Comparison of ENCODE assay signal across 10 cellular contexts in genomic region chr1:45508295-45509151, GRCh38. TPM values are rescaled to one million over a fixed set of nuclear protein-coding genes. Genes with fewer than 3 reads are reported as not detected.
DNase-seq lines count a peak whose midpoint lies in the region; ATAC-seq and TF ChIP-seq lines count a peak whose summit lies in the region.
"Had no signal": no experiment of that assay in that cellular context is flagged by ENCODE, and none has a peak within 500 bp of the region (broad histone marks: within the 10 kb centered on the region; RNA-seq: fewer than 3 reads in every experiment).

No MANE protein-coding gene starts in this region.

- no peaks in the 10 kb centered on the region for H3K27me3 Mint-ChIP-seq in MCF 10A (ENCODE audit: insufficient read depth, unreplicated experiment)
- no peaks in the 10 kb centered on the region for H3K27me3 Mint-ChIP-seq in activated CD8-positive, alpha-beta T cell treated with anti-CD3 and anti-CD28 coated beads, Interleukin-2, amount 10 ng/mL, durations not matched to agents 7 days and 5 days (ENCODE audit: low read depth)

- H3K27ac ChIP-seq in mammary epithelial cell (ENCODE audit: insufficient read depth, low read depth, low read length): no peak overlapping the region
- peak overlapping the region; percentile 63 to 68 for H3K27ac ChIP-seq in right atrium auricular region

- WGBS in mammary epithelial cell (ENCODE audit: low coverage, missing lambda C conversion rate): 95% methylated on average over 12 of the region's 15 CpGs

- CTCF ChIA-PET in MCF 10A (lab: Yijun Ruan, JAX) (interaction anchor here (0.6 to 1.7 kb wide), 5 partner anchors 9 to 158 kb away, joined by 3 to 10 read pairs (median 4); no protein-coding TSS in a partner anchor), mammary epithelial cell (lab: Charles Lee; ENCODE audit: low non-redundant PET) (no interaction called here)
- CTCF ChIA-PET in activated CD8-positive, alpha-beta T cell treated with anti-CD3 and anti-CD28 coated beads, Interleukin-2, amount 10 ng/mL, durations not matched to agents 7 days and 5 days (lab: Charles Lee): interaction anchor here (1.1 to 2.1 kb wide), 2 partner anchors 16 to 61 kb away, joined by 3 to 7 read pairs; no protein-coding TSS in a partner anchor

- H3K4me2 ChIP-seq in mammary epithelial cell (ENCODE audit: insufficient read depth, low read depth, low read length): no peak overlapping the region

- intact Hi-C loops in MCF 10A (cut with micrococcal nuclease): no loop called here
- intact Hi-C loops in mammary epithelial cell (cut with micrococcal nuclease): no loop called here

- no peak overlapping the region for H3K9ac ChIP-seq in mammary epithelial cell (ENCODE audit: insufficient read depth, low read length)

- POLR2A ChIA-PET in MCF 10A (lab: Yijun Ruan, JAX): interaction anchor here (0.9 to 3.4 kb wide), 8 partner anchors 8 to 523 kb away, joined by 3 to 20 read pairs (median 4); partner anchors contain the start of genes AKR1A1, CCDC163, EIF2B3 and MMACHC
- POLR2A ChIA-PET in activated CD8-positive, alpha-beta T cell treated with anti-CD3 and anti-CD28 coated beads, Interleukin-2, amount 10 ng/mL, durations not matched to agents 7 days and 5 days (lab: Charles Lee): interaction anchor here (1.0 to 1.2 kb wide), 2 partner anchors 8 to 11 kb away, joined by 3 to 6 read pairs; partner anchors contain the start of genes CCDC163 and MMACHC

- TF ChIP-seq CTCF in MCF 10A (IDR thresholded peaks at IDR 0.05; ENCODE audit: unreplicated experiment) (no peak), mammary epithelial cell (conservative IDR thresholded peaks at IDR 0.05 in 1 of 2, IDR thresholded peaks at IDR 0.05 in 1 of 2; ENCODE audit: extremely low read depth in 1 of 2, insufficient read depth in 1 of 2, low read depth in 1 of 2, low read length in 2 of 2) (peak in 1 of 2 donors; percentile 5), right atrium auricular region (IDR thresholded peaks at IDR 0.05) (peak in 1 of 2 donors; percentile 37)

- H3K9me3 Mint-ChIP-seq in MCF 10A (ENCODE audit: unreplicated experiment): no peaks in the 10 kb centered on the region
- no peaks in the 10 kb centered on the region for H3K9me3 Mint-ChIP-seq in activated CD8-positive, alpha-beta T cell treated with anti-CD3 and anti-CD28 coated beads, Interleukin-2, amount 10 ng/mL, durations not matched to agents 7 days and 5 days (ENCODE audit: insufficient read depth)

- H3K79me2 ChIP-seq in mammary epithelial cell (ENCODE audit: insufficient read depth, low read length): peaks cover 2% of the 10 kb centered on the region

- dilution Hi-C loops in mammary epithelial cell (cut with HindIII; ENCODE audit: low sequenced_read_pairs): no loop called here

- H4K20me1 ChIP-seq in mammary epithelial cell (ENCODE audit: insufficient read depth, low read length): no peaks in the 10 kb centered on the region

- H3K4me3 ChIP-seq in mammary epithelial cell (replicated peaks in 1 of 3; ENCODE audit: insufficient read depth in 1 of 3, low read depth in 2 of 3, low read length in 3 of 3): no peak overlapping the region
- H3K4me3 ChIP-seq in right atrium auricular region: no peak overlapping the region
- H3K4me3 ChIP-seq: coronary artery, MG63 had no signal

- H3K4me3 Mint-ChIP-seq in MCF 10A (ENCODE audit: unreplicated experiment): no peak overlapping the region
- no peak overlapping the region for H3K4me3 Mint-ChIP-seq in activated CD8-positive, alpha-beta T cell treated with anti-CD3 and anti-CD28 coated beads, Interleukin-2, amount 10 ng/mL, durations not matched to agents 7 days and 5 days

- no peaks in the 10 kb centered on the region for H3K9me3 ChIP-seq in mammary epithelial cell (replicated peaks; ENCODE audit: insufficient read depth, low read length)
- H3K9me3 ChIP-seq in right atrium auricular region: no peaks in the 10 kb centered on the region
- H3K9me3 ChIP-seq: MG63 had no signal

- ATAC-seq in activated CD8-positive, alpha-beta T cell treated with anti-CD3 and anti-CD28 coated beads, Interleukin-2, amount 10 ng/mL, durations not matched to agents 7 days and 5 days: peak; percentile 33
- ATAC-seq in HG03354 (IDR thresholded peaks at IDR 0.05; ENCODE audit: poor library complexity, severe bottlenecking, unreplicated experiment) (no peak), HG03139 (IDR thresholded peaks at IDR 0.05; ENCODE audit: unreplicated experiment) (no peak)

- H3K27ac Mint-ChIP-seq in MCF 10A (ENCODE audit: low read depth, unreplicated experiment): peak overlapping the region; percentile 2
- H3K27ac Mint-ChIP-seq in activated CD8-positive, alpha-beta T cell treated with anti-CD3 and anti-CD28 coated beads, Interleukin-2, amount 10 ng/mL, durations not matched to agents 7 days and 5 days: peak overlapping the region; percentile 9

- H3K36me3 ChIP-seq in mammary epithelial cell (ENCODE audit: insufficient read depth, low read length) (peaks cover 18% of the 10 kb centered on the region), right atrium auricular region (peaks cover 55% of the 10 kb centered on the region)

- in situ Hi-C loops in mammary epithelial cell (cut with MboI; ENCODE audit: low sequenced_read_pairs in 2 of 2): loop anchor here in 1 of 2 donors (5.0 kb wide), 1 partner anchor 59 kb away; no protein-coding TSS in a partner anchor

- H3K27me3 ChIP-seq in mammary epithelial cell (ENCODE audit: insufficient read depth, low read length): no peaks in the 10 kb centered on the region
- no peaks in the 10 kb centered on the region for H3K27me3 ChIP-seq in right atrium auricular region
- H3K27me3 ChIP-seq: MG63 had no signal

- H2AFZ ChIP-seq in mammary epithelial cell (ENCODE audit: low read depth, low read length): no peak overlapping the region

- no TSS peak for BruUV-seq in MCF 10A (replicated peaks; lab: Mats Ljungman, UMichigan)
- no TSS peak for BruUV-seq in mammary epithelial cell (replicated peaks; lab: Mats Ljungman, UMichigan)

- H3K36me3 Mint-ChIP-seq in MCF 10A (ENCODE audit: insufficient read depth, unreplicated experiment): peaks cover 55% of the 10 kb centered on the region
- peaks cover 42% of the 10 kb centered on the region for H3K36me3 Mint-ChIP-seq in activated CD8-positive, alpha-beta T cell treated with anti-CD3 and anti-CD28 coated beads, Interleukin-2, amount 10 ng/mL, durations not matched to agents 7 days and 5 days (ENCODE audit: low read depth)

- H3K4me1 ChIP-seq in mammary epithelial cell (ENCODE audit: insufficient read depth, low read length) (no peaks in the 10 kb centered on the region), right atrium auricular region (peaks cover 0 to 25% of the 10 kb centered on the region in 2 donors)

- DNase-seq in MCF 10A (ENCODE audit: unreplicated experiment) (no peak), mammary epithelial cell (no peak), right atrium auricular region (ENCODE audit: low spot score) (no peak), A172 (ENCODE audit: low spot score) (no peak), NCI-H226 (no peak)
- no peak for DNase-seq in activated CD8-positive, alpha-beta T cell treated with anti-CD3 and anti-CD28 coated beads, Interleukin-2, amount 10 ng/mL, durations not matched to agents 7 days and 5 days
- DNase-seq: MG63 had no signal

- H3K4me1 Mint-ChIP-seq in MCF 10A (ENCODE audit: insufficient read depth, unreplicated experiment): no peaks in the 10 kb centered on the region
- H3K4me1 Mint-ChIP-seq in activated CD8-positive, alpha-beta T cell treated with anti-CD3 and anti-CD28 coated beads, Interleukin-2, amount 10 ng/mL, durations not matched to agents 7 days and 5 days (ENCODE audit: low read depth): no peaks in the 10 kb centered on the region

RNA-seq across cellular contexts. Expression of gene MMACHC, which starts 8.4 kb away (rescaled TPM):
- total RNA-seq in MCF 10A (2022) (12.4 and 14.8 TPM in 2 replicates), mammary epithelial cell (10 to 100 TPM in 1 of 2 donors, 1 to 10 TPM in 1; 4.3 to 10.4 TPM), right atrium auricular region (10 to 100 TPM in 1 of 2 donors, 1 to 10 TPM in 1; 9.8 to 13.7 TPM)
- 9.4 TPM for polyA plus RNA-seq in mammary epithelial cell
- 14.1 TPM for polyA minus RNA-seq in mammary epithelial cell
- total RNA-seq in activated CD8-positive, alpha-beta T cell treated with anti-CD3 and anti-CD28 coated beads, Interleukin-2, amount 10 ng/mL, durations not matched to agents 7 days and 5 days: 1 to 10 TPM; 6.7 to 8.7 TPM
- total RNA-seq in A172 (2014; rRNA removed; shearing (Covaris generic)): 2.8 and 4.7 TPM in 2 replicates

RNA-seq across cellular contexts. Expression of gene CCDC163, which starts 8.7 kb away (rescaled TPM):
- 9.4 and 9.5 TPM in 2 replicates for total RNA-seq in MCF 10A (2022)
- total RNA-seq in mammary epithelial cell: 1 to 10 TPM; 1.0 to 5.1 TPM
- polyA plus RNA-seq in mammary epithelial cell: 3.1 TPM
- polyA minus RNA-seq in mammary epithelial cell: 10.5 TPM
- 1 to 10 TPM; 7.9 to 9.4 TPM for total RNA-seq in activated CD8-positive, alpha-beta T cell treated with anti-CD3 and anti-CD28 coated beads, Interleukin-2, amount 10 ng/mL, durations not matched to agents 7 days and 5 days
- 1 to 10 TPM; 1.4 to 1.9 TPM for total RNA-seq in right atrium auricular region
- total RNA-seq in A172 (2014; rRNA removed; shearing (Covaris generic)): 1.3 and 2.8 TPM in 2 replicates

RNA-seq across cellular contexts. Expression of gene PRDX1, which starts 13.2 kb away (rescaled TPM):
- total RNA-seq in MCF 10A (2022) (207 and 242 TPM in 2 replicates), mammary epithelial cell (100 to 1,000 TPM; 273 to 406 TPM), right atrium auricular region (100 to 1,000 TPM; 371 to 655 TPM)
- polyA plus RNA-seq in mammary epithelial cell: 674 TPM
- polyA minus RNA-seq in mammary epithelial cell: 272 TPM
- 100 to 1,000 TPM; 250 to 251 TPM for total RNA-seq in activated CD8-positive, alpha-beta T cell treated with anti-CD3 and anti-CD28 coated beads, Interleukin-2, amount 10 ng/mL, durations not matched to agents 7 days and 5 days
- total RNA-seq in A172 (2014; rRNA removed; shearing (Covaris generic)): 1,113 and 1,123 TPM in 2 replicates

RNA-seq across cellular contexts. Expression of gene TESK2, which starts 17.6 kb away (rescaled TPM):
- total RNA-seq in MCF 10A (2022) (0.71 and 1.4 TPM in 2 replicates), mammary epithelial cell (1 to 10 TPM; 3.8 to 4.5 TPM), right atrium auricular region (1 to 10 TPM; 2.8 to 3.5 TPM)
- polyA plus RNA-seq in mammary epithelial cell: 2.4 TPM
- 1.9 TPM for polyA minus RNA-seq in mammary epithelial cell
- 1 to 10 TPM; 3.3 to 3.5 TPM for total RNA-seq in activated CD8-positive, alpha-beta T cell treated with anti-CD3 and anti-CD28 coated beads, Interleukin-2, amount 10 ng/mL, durations not matched to agents 7 days and 5 days
- total RNA-seq in A172 (2014; rRNA removed; shearing (Covaris generic)): 0.52 and 0.84 TPM in 2 replicates

RNA-seq across cellular contexts. Expression of gene AKR1A1, which starts 42.1 kb away (rescaled TPM):
- 108 and 142 TPM in 2 replicates for total RNA-seq in MCF 10A (2022)
- 10 to 100 TPM; 58.7 to 79.7 TPM for total RNA-seq in mammary epithelial cell
- 118 TPM for polyA plus RNA-seq in mammary epithelial cell
- 105 TPM for polyA minus RNA-seq in mammary epithelial cell
- total RNA-seq in activated CD8-positive, alpha-beta T cell treated with anti-CD3 and anti-CD28 coated beads, Interleukin-2, amount 10 ng/mL, durations not matched to agents 7 days and 5 days: 100 to 1,000 TPM; 150 to 152 TPM
- total RNA-seq in right atrium auricular region: 10 to 100 TPM; 47.2 to 53.3 TPM
- 86.0 and 99.4 TPM in 2 replicates for total RNA-seq in A172 (2014; rRNA removed; shearing (Covaris generic))
